22 cellular contexts compared by ENCODE assay signal in the genomic region with DNA sequence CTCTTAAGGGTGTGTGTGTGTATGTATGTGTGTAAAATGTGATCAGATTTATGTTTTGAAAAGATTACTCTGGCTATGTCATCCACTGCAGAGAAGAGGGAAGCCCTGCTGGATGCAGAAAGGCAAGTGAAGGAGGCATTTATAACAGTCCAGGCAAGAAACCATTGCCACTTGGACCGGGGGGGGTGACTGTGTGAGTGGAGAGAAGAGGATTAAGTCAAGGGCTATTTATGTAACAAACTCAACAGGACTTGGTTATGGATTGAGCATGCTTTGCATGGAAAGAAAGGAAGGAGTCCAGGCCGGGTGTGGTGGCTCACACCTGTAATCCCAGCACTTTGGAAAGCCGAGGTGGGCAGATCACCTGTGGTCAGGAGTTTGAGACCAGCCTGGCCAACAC.
DNase-seq lines count a peak whose midpoint lies in the region; ATAC-seq, FAIRE-seq and TF ChIP-seq lines count a peak whose summit lies in the region.
"Had no signal": no experiment of that assay in that cellular context is flagged by ENCODE, and none has a peak within 500 bp of the region (broad histone marks: within the 10 kb centered on the region; RNA-seq: fewer than 3 reads in every experiment).

No MANE protein-coding gene starts in this region.

- H3K9me3 Mint-ChIP-seq in osteocyte (ENCODE audit: unreplicated experiment): no peaks in the 10 kb centered on the region
- H3K9me3 Mint-ChIP-seq: GM23338 had no signal

- peak overlapping the region; percentile 31; the same call in 1 of the 2 replicates for H3K4me2 ChIP-seq in BLaER1
- H3K4me2 ChIP-seq: GM23338 had no signal

- H3K27me3 Mint-ChIP-seq in osteocyte (ENCODE audit: unreplicated experiment): peaks cover 58% of the 10 kb centered on the region

- H3K9ac ChIP-seq in BLaER1: no peak overlapping the region

- no peak overlapping the region for H3K27ac Mint-ChIP-seq in osteocyte (ENCODE audit: unreplicated experiment)
- H3K27ac Mint-ChIP-seq: CD14-positive monocyte, GM23338 had no signal

- no peak overlapping the region for H3K27ac ChIP-seq in BLaER1
- H3K27ac ChIP-seq: HL-60 had no signal

- no peak overlapping the region for H3K4me3 ChIP-seq in BLaER1
- H3K4me3 ChIP-seq: GM23338, K562, MG63 had no signal

- no peak for FAIRE-seq in GM12892 (lab: Jason Lieb, UNC)
- FAIRE-seq: HepG2, K562 had no signal

- no peaks in the 10 kb centered on the region for H3K27me3 ChIP-seq in BLaER1

- no peak overlapping the region for H3K4me3 Mint-ChIP-seq in osteocyte (ENCODE audit: unreplicated experiment)
- H3K4me3 Mint-ChIP-seq: CD14-positive monocyte, GM23338 had no signal

- no peak for TF ChIP-seq CTCF in osteocyte (IDR thresholded peaks at IDR 0.05)

- H4K20me1 ChIP-seq in BLaER1: no peaks in the 10 kb centered on the region

- H3K36me3 Mint-ChIP-seq in osteocyte (ENCODE audit: unreplicated experiment): no peaks in the 10 kb centered on the region
- H3K36me3 Mint-ChIP-seq: CD14-positive monocyte had no signal

- TF ChIP-seq POLR2A in GM12892 (IDR thresholded peaks at IDR 0.05; ENCODE audit: low read depth, low read length): no peak

- ATAC-seq in GM21529 (IDR thresholded peaks at IDR 0.05; ENCODE audit: unreplicated experiment): no peak
- ATAC-seq: GM23338, HepG2, K562, Panc1, SK-N-SH treated with all-trans-retinoic acid at 6 μM for 48 hours had no signal

- no peaks in the 10 kb centered on the region for H3K4me1 Mint-ChIP-seq in osteocyte (ENCODE audit: unreplicated experiment)
- H3K4me1 Mint-ChIP-seq: CD14-positive monocyte had no signal

- peaks cover 6% of the 10 kb centered on the region for H3K4me1 ChIP-seq in BLaER1

- peak; percentile 27 for DNase-seq in NCI-H146 (lab: John Stamatoyannopoulos, UW)
- DNase-seq in NCI-H146 treated with DMSO at 0.1 percent for 48 hours (lab: John Stamatoyannopoulos, UW; ENCODE audit: unreplicated experiment): no peak
- peak; percentile 37 for DNase-seq in NCI-H2107 (lab: John Stamatoyannopoulos, UW)
- peak; percentile 26 for DNase-seq in NCI-H524 treated with DMSO at 0.1 percent for 48 hours (lab: John Stamatoyannopoulos, UW)
- DNase-seq in osteocyte (ENCODE audit: extremely low spot score, unreplicated experiment): no peak
- no peak for DNase-seq in GM12892 (ENCODE audit: insufficient read length)
- DNase-seq: AML-193; EL; GF-D8; HCEC 1CT; MG63; NCI-H510A treated with DMSO at 0.1 percent for 48 hours; NK-92 treated with Interleukin-12 subunit alpha and Interleukin-12 subunit beta, amount 100 ng/mL, for 24 hours had no signal

- H3K36me3 ChIP-seq in BLaER1: no peaks in the 10 kb centered on the region
- H3K36me3 ChIP-seq: MG63 had no signal

- peaks cover 5% of the 10 kb centered on the region; the same call in 1 of the 2 replicates for H3K9me3 ChIP-seq in BLaER1

Comparison
In these comparisons a context has a peak if more than half of its experiments do, and no peak if none do; other contexts are left out.
1. DNase-seq: peak in NCI-H146 (single experiment), NCI-H2107 (single experiment) and NCI-H524 treated with DMSO at 0.1 percent for 48 hours (single experiment); none in NCI-H146 treated with DMSO at 0.1 percent for 48 hours (single experiment), osteocyte (single experiment) and GM12892 (single experiment).